1 cellular context compared by ENCODE assay signal in genomic region chr2:26185304-26185928, GRCh38.
TF ChIP-seq lines count a peak whose summit lies in the region.

No MANE protein-coding gene starts in this region.

TF ChIP-seq in GM23338, 12 proteins besides CTCF, POLR2A, EP300 and RAD21 (continued from another document):
- TF ChIP-seq ZNF462 (CRISPR knock-in tag; IDR thresholded peaks at IDR 0.05) (no peak), REST (IDR thresholded peaks at IDR 0.05; ENCODE audit: unreplicated experiment) (no peak), CREB1 (CRISPR knock-in tag; IDR thresholded peaks at IDR 0.05; ENCODE audit: low read depth) (no peak), ZNF114 (CRISPR knock-in tag; IDR thresholded peaks at IDR 0.05) (no peak), NANOG (IDR thresholded peaks at IDR 0.05; ENCODE audit: borderline replicate concordance) (no peak), POLR2AphosphoS5 (IDR thresholded peaks at IDR 0.05; ENCODE audit: low read depth) (no peak), ETS1 (IDR thresholded peaks at IDR 0.05) (no peak)
